Comparison of ENCODE assay signal across 8 cellular contexts in the genomic region with DNA sequence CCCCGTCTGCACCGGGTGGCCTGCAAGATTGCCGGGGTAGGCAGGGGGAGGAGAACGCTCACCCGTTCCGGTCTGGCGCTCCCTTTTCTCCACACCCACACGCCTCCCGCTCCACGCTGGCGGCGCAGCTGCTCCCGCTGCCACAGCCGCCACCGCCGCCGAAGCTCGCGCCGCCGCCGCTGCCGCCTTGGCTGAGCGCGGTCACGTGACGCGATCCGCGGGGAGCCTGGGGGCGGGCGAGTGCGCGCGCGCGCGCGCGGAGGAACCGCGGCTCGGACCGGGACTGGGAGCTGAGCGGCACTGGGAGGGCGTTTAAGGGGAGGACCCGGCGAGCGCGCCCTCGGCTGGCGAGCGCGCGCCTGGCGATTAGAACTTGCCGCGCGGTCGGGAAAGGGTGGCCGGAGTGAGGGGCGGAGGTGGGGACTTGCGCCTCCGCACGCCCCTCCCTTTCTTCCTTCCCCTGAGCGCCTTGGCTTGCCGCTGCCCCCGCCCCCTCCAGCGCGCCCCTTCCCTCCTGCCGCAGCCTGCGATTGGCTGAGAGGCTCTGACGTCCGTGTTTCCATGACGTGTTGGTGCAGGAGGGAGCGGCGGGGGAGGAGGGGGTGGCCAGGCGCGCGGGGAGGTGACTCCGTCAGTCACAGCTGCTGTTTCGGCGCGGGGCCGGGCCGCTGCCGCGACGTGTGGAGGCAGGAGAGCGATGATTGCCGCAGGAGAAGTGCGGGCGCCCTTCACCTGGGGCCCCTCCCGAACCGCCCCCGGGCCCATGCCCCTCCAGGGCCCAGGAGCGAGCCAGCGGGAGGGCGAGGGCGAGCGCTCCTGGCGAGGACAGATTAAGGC. TPM values are rescaled to one million over a fixed set of nuclear protein-coding genes. Genes with fewer than 3 reads are reported as not detected.
DNase-seq lines count a peak whose midpoint lies in the region; ATAC-seq, FAIRE-seq and TF ChIP-seq lines count a peak whose summit lies in the region.

No MANE protein-coding gene starts in this region.

- FAIRE-seq in bronchial epithelial cell (lab: Jason Lieb, UNC) (no peak), small intestine (lab: Jason Lieb, UNC) (no peak)

- WGBS in small intestine, 3 donors, result 0 to 1% (median 1%) methylated on average over 61 to 100 of the region's 102 CpGs

- peak overlapping the region; percentile 99 for H3K27ac ChIP-seq in small intestine (ENCODE audit: low read depth in 1 of 2, low read length in 1 of 2)

- no peaks in the 10 kb centered on the region for H3K4me1 ChIP-seq in small intestine (ENCODE audit: control insufficient read depth in 2 of 2, insufficient read depth in 1 of 2, low read depth in 1 of 2, low read length in 1 of 2)

- no peaks in the 10 kb centered on the region for H3K27me3 ChIP-seq in bronchial epithelial cell (ENCODE audit: control insufficient read depth, insufficient read depth, low read length)
- H3K27me3 ChIP-seq in small intestine (ENCODE audit: control insufficient read depth in 2 of 2, insufficient read depth in 2 of 2, low read length in 2 of 2), result no peaks in the 10 kb centered on the region

- DNase-seq in AG08395 (ENCODE audit: low spot score), result peak; percentile 98
- peak; percentile 100 for DNase-seq in NCI-H2227 (lab: John Stamatoyannopoulos, UW; ENCODE audit: unreplicated experiment)
- peak; percentile 92 for DNase-seq in bronchial epithelial cell (ENCODE audit: low read depth)
- DNase-seq in iPS-NIHi11 (ENCODE audit: low spot score), result peak; percentile 97
- peak; percentile 99 for DNase-seq in small intestine

- TF ChIP-seq CTCF in WI38 (IDR thresholded peaks at IDR 0.05; ENCODE audit: low read depth, low read length), result no peak
- peak; percentile 18 for TF ChIP-seq CTCF in bronchial epithelial cell (IDR thresholded peaks at IDR 0.05; ENCODE audit: insufficient read depth, low read length, severe bottlenecking)

- H3K9me3 ChIP-seq in small intestine (ENCODE audit: control insufficient read depth, low read depth), result no peaks in the 10 kb centered on the region

- H3K4me3 ChIP-seq in WI38 (ENCODE audit: low read depth, low read length) (peak overlapping the region; percentile 89), bronchial epithelial cell (ENCODE audit: low read depth, low read length) (peak overlapping the region; percentile 92), small intestine (ENCODE audit: low read depth in 1 of 2, low read length in 2 of 2) (peak overlapping the region; percentile 99 to 100)

- no peaks in the 10 kb centered on the region for H3K36me3 ChIP-seq in bronchial epithelial cell (ENCODE audit: control insufficient read depth, insufficient read depth, low read length)
- H3K36me3 ChIP-seq in small intestine (ENCODE audit: control insufficient read depth in 2 of 2, insufficient read depth in 2 of 2, low read length in 2 of 2), result no peaks in the 10 kb centered on the region

- ATAC-seq in GM18909 (IDR thresholded peaks at IDR 0.05; ENCODE audit: poor library complexity, unreplicated experiment) (peak; percentile 74), HG03159 (IDR thresholded peaks at IDR 0.05; ENCODE audit: unreplicated experiment) (peak; percentile 61)

RNA-seq across cellular contexts. Expression of a gene that starts 0.7 kb away (rescaled TPM):
- 69.8 and 80.8 TPM in 2 replicates for total RNA-seq in bronchial epithelial cell
- 10 to 100 TPM; 13.2 to 18.4 (median 17.3) TPM for polyA plus RNA-seq in small intestine

Comparison
In these comparisons a context has a peak if more than half of its experiments do, and no peak if none do; other contexts are left out.
1. Peak in every context shown above with its lines: DNase-seq, ATAC-seq, H3K4me3 ChIP-seq and H3K27ac ChIP-seq.